Comparison of ENCODE assay signal across 11 cellular contexts in genomic region chr1:175204285-175204684, GRCh38. TPM values are rescaled to one million over a fixed set of nuclear protein-coding genes. Genes with fewer than 3 reads are reported as not detected.
DNase-seq lines count a peak whose midpoint lies in the region; ATAC-seq and TF ChIP-seq lines count a peak whose summit lies in the region.
"Had no signal": no experiment of that assay in that cellular context is flagged by ENCODE, and none has a peak within 500 bp of the region (broad histone marks: within the 10 kb centered on the region; RNA-seq: fewer than 3 reads in every experiment).

No MANE protein-coding gene starts in this region.

- intact Hi-C loops in sciatic nerve (cut with DNase I), result no loop called here

- TF ChIP-seq CTCF in lung (IDR thresholded peaks at IDR 0.05; ENCODE audit: control extremely low read depth, extremely low read depth), result no peak

- DNase-seq in lung (ENCODE audit: low spot score) (no peak), dermis blood vessel endothelial cell (no peak), UCSD-AML1 (lab: John Stamatoyannopoulos, UW; ENCODE audit: unreplicated experiment) (no peak), sciatic nerve (ENCODE audit: low spot score) (no peak), SKM-1 (lab: John Stamatoyannopoulos, UW; ENCODE audit: unreplicated experiment) (no peak)
- DNase-seq: activated CD8-positive, alpha-beta memory T cell treated with anti-CD3 and anti-CD28 coated beads, Interleukin-2, amount 10 ng/mL, durations not matched to agents 7 days and 5 days; effector CD8-positive, alpha-beta T cell had no signal

- no peaks in the 10 kb centered on the region for H3K27me3 ChIP-seq in lung (ENCODE audit: control insufficient read depth, insufficient read depth)

- no peak overlapping the region for H3K4me3 ChIP-seq in lung
- H3K4me3 ChIP-seq: thoracic aorta had no signal

- no peaks in the 10 kb centered on the region for H3K36me3 ChIP-seq in lung (ENCODE audit: control insufficient read depth in 2 of 2, insufficient read depth in 2 of 2, low read length in 2 of 2)
- H3K36me3 ChIP-seq: thoracic aorta had no signal

- H3K27ac ChIP-seq in lung (ENCODE audit: low read depth in 1 of 2, low read length in 1 of 2), result no peak overlapping the region
- H3K27ac ChIP-seq: thoracic aorta had no signal

- no peaks in the 10 kb centered on the region for H3K9me3 ChIP-seq in lung (ENCODE audit: control insufficient read depth in 2 of 2, insufficient read depth in 1 of 2, low read length in 1 of 2)
- H3K9me3 ChIP-seq: thoracic aorta had no signal

- 40 to 51% methylated on average over 2 of the region's 2 CpGs for WGBS in lung, 2 donors

- peaks cover 4 to 18% of the 10 kb centered on the region in 2 donors for H3K4me1 ChIP-seq in lung (ENCODE audit: control insufficient read depth in 2 of 2, insufficient read depth in 2 of 2, low read length in 2 of 2)

- ATAC-seq in GM18867 (IDR thresholded peaks at IDR 0.05; ENCODE audit: unreplicated experiment) (peak; percentile 80), GM21447 (IDR thresholded peaks at IDR 0.05; ENCODE audit: unreplicated experiment) (peak; percentile 66), HG03342 (IDR thresholded peaks at IDR 0.05; ENCODE audit: unreplicated experiment) (peak; percentile 71), lung (ENCODE audit: insufficient read depth, low FRiP score) (peak; percentile 54), sciatic nerve (no peak)
- ATAC-seq: activated CD8-positive, alpha-beta memory T cell treated with anti-CD3 and anti-CD28 coated beads, Interleukin-2, amount 10 ng/mL, durations not matched to agents 7 days and 5 days had no signal

RNA-seq across cellular contexts. Expression of gene KIAA0040, which starts 11.7 kb away (rescaled TPM):
- total RNA-seq in lung, result 10 to 100 TPM; 23.9 to 35.1 TPM
- 10 to 100 TPM; 13.4 to 37.9 TPM for polyA plus RNA-seq in lung
- 20.8 and 25.7 TPM in 2 replicates for total RNA-seq in dermis blood vessel endothelial cell
- 16.8 TPM for total RNA-seq in sciatic nerve
